ENCODE assay signal across 8 cellular contexts in the genomic region with DNA sequence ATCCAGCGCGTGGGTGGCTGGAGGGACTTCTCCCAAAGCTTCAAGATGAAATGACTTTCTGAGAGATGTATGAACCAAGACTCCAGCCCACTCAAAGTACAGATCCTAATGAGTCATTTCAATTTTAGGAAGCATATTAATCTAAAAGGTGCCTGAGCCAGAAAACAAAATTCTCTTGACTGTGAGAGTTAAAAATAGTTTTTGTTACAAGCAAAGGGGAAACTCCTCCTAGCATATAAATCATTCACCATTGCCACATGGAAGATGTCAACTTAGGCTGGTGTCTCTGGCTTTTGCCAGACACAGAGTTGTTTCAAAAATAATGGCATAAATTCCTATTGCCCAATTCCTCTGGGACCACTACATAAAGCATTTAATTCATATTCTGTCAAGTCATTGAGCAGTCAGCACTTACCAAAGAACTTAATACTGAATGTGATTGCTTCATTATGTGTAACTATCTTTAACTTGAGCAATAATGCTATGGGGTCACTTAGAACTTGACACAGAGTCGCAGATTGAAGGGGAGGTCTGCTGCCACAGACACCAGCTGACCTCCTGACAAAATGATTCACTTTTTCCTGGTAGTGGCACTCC.
DNase-seq lines count a peak whose midpoint lies in the region; ATAC-seq, FAIRE-seq and TF ChIP-seq lines count a peak whose summit lies in the region.

No MANE protein-coding gene starts in this region.

- peaks cover 0 to 6% of the 10 kb centered on the region in 2 donors for H3K4me1 ChIP-seq in muscle layer of duodenum (ENCODE audit: control insufficient read depth in 1 of 2, insufficient read depth in 2 of 2, low read length in 2 of 2)

- peak; percentile 33 for ATAC-seq in HG02938 (IDR thresholded peaks at IDR 0.05; ENCODE audit: unreplicated experiment)
- ATAC-seq in activated CD8-positive, alpha-beta T cell treated with anti-CD3 and anti-CD28 coated beads for 36 hours, result peak; percentile 34

- CTCF ChIA-PET in activated CD8-positive, alpha-beta T cell treated with anti-CD3 and anti-CD28 coated beads for 36 hours (lab: Charles Lee), result no interaction called here

- intact Hi-C loops in activated CD8-positive, alpha-beta T cell treated with anti-CD3 and anti-CD28 coated beads for 36 hours (cut with micrococcal nuclease), result no loop called here

- POLR2A ChIA-PET in activated CD8-positive, alpha-beta T cell treated with anti-CD3 and anti-CD28 coated beads for 36 hours (lab: Charles Lee), result no interaction called here

- peak overlapping the region; percentile 14 for H3K27ac ChIP-seq in muscle layer of duodenum (ENCODE audit: low read length)

- peak overlapping the region; percentile 39 for H3K4me3 Mint-ChIP-seq in T-helper 2 cell treated with Interferon-gamma antibody and Interleukin-4, amounts not matched to agents 5 μg/mL and 100 μg/mL, for 36 hours
- peak overlapping the region; percentile 20 for H3K4me3 Mint-ChIP-seq in activated CD8-positive, alpha-beta T cell treated with anti-CD3 and anti-CD28 coated beads for 36 hours

- H3K4me3 ChIP-seq in muscle layer of duodenum (ENCODE audit: low read depth in 1 of 2, low read length in 2 of 2), result no peak overlapping the region

- H3K4me1 Mint-ChIP-seq in T-helper 2 cell treated with Interferon-gamma antibody and Interleukin-4, amounts not matched to agents 5 μg/mL and 100 μg/mL, for 36 hours (ENCODE audit: low read depth), result peaks cover 8% of the 10 kb centered on the region
- H3K4me1 Mint-ChIP-seq in activated CD8-positive, alpha-beta T cell treated with anti-CD3 and anti-CD28 coated beads for 36 hours (ENCODE audit: low read depth), result peaks cover 19% of the 10 kb centered on the region

- no peaks in the 10 kb centered on the region for H3K9me3 ChIP-seq in muscle layer of duodenum (ENCODE audit: control insufficient read depth in 1 of 2, low read length in 2 of 2)

- TF ChIP-seq CTCF in activated CD8-positive, alpha-beta T cell treated with anti-CD3 and anti-CD28 coated beads for 36 hours (IDR thresholded peaks at IDR 0.05), result no peak

- H3K36me3 ChIP-seq in muscle layer of duodenum (ENCODE audit: control insufficient read depth in 1 of 2, insufficient read depth in 2 of 2, low read length in 2 of 2), result no peaks in the 10 kb centered on the region

- no peaks in the 10 kb centered on the region for H3K27me3 Mint-ChIP-seq in T-helper 2 cell treated with Interferon-gamma antibody and Interleukin-4, amounts not matched to agents 5 μg/mL and 100 μg/mL, for 36 hours (ENCODE audit: low read depth)
- peaks cover 4% of the 10 kb centered on the region for H3K27me3 Mint-ChIP-seq in activated CD8-positive, alpha-beta T cell treated with anti-CD3 and anti-CD28 coated beads for 36 hours

- H3K27ac Mint-ChIP-seq in T-helper 2 cell treated with Interferon-gamma antibody and Interleukin-4, amounts not matched to agents 5 μg/mL and 100 μg/mL, for 36 hours, result peak overlapping the region; percentile 37
- H3K27ac Mint-ChIP-seq in activated CD8-positive, alpha-beta T cell treated with anti-CD3 and anti-CD28 coated beads for 36 hours, result peak overlapping the region; percentile 66

- peak; percentile 12 for DNase-seq in T-helper 2 cell treated with Interferon-gamma antibody and Interleukin-4, amounts not matched to agents 5 μg/mL and 100 μg/mL, for 36 hours (ENCODE audit: low spot score)
- DNase-seq in T-helper 2 cell, result no peak
- peak; percentile 7 for DNase-seq in activated CD8-positive, alpha-beta T cell treated with anti-CD3 and anti-CD28 coated beads for 36 hours
- no peak for DNase-seq in urothelium cell line (ENCODE audit: low spot score)
- no peak for DNase-seq in NCI-H2029 treated with DMSO at 0.1 percent for 48 hours (lab: John Stamatoyannopoulos, UW)
- no peak for DNase-seq in islet precursor cell

- H3K9me3 Mint-ChIP-seq in T-helper 2 cell treated with Interferon-gamma antibody and Interleukin-4, amounts not matched to agents 5 μg/mL and 100 μg/mL, for 36 hours, result no peaks in the 10 kb centered on the region
- no peaks in the 10 kb centered on the region for H3K9me3 Mint-ChIP-seq in activated CD8-positive, alpha-beta T cell treated with anti-CD3 and anti-CD28 coated beads for 36 hours

- no peak for FAIRE-seq in urothelium cell line (lab: Jason Lieb, UNC)

- no peaks in the 10 kb centered on the region for H3K36me3 Mint-ChIP-seq in T-helper 2 cell treated with Interferon-gamma antibody and Interleukin-4, amounts not matched to agents 5 μg/mL and 100 μg/mL, for 36 hours (ENCODE audit: low read depth)
- no peaks in the 10 kb centered on the region for H3K36me3 Mint-ChIP-seq in activated CD8-positive, alpha-beta T cell treated with anti-CD3 and anti-CD28 coated beads for 36 hours (ENCODE audit: low read depth)

- H3K27me3 ChIP-seq in muscle layer of duodenum (ENCODE audit: low read depth, low read length), result no peaks in the 10 kb centered on the region

Comparison
In these comparisons a context has a peak if more than half of its experiments do, and no peak if none do; other contexts are left out.
1. DNase-seq: peak in T-helper 2 cell treated with Interferon-gamma antibody and Interleukin-4, amounts not matched to agents 5 μg/mL and 100 μg/mL, for 36 hours (single experiment) and activated CD8-positive, alpha-beta T cell treated with anti-CD3 and anti-CD28 coated beads for 36 hours (single experiment); none in T-helper 2 cell (0 of 5), urothelium cell line (single experiment), NCI-H2029 treated with DMSO at 0.1 percent for 48 hours (single experiment) and islet precursor cell (single experiment).